ENCODE assay signal across 34 cellular contexts in genomic region chr14:55381040-55381439, GRCh38. TPM values are rescaled to one million over a fixed set of nuclear protein-coding genes. Genes with fewer than 3 reads are reported as not detected.
DNase-seq lines count a peak whose midpoint lies in the region; ATAC-seq and TF ChIP-seq lines count a peak whose summit lies in the region.
"Had no signal": no experiment of that assay in that cellular context is flagged by ENCODE, and none has a peak within 500 bp of the region (broad histone marks: within the 10 kb centered on the region; RNA-seq: fewer than 3 reads in every experiment).

No MANE protein-coding gene starts in this region.

- H3K27ac ChIP-seq in thoracic aorta: peak overlapping the region; percentile 81 to 90
- H3K27ac ChIP-seq: adrenal gland, body of pancreas, left ventricle myocardium inferior, neutrophil, RWPE1, SJSA1, vagina, WERI-Rb-1 had no signal

- H3K27me3 ChIP-seq in thoracic aorta (replicated peaks; ENCODE audit: insufficient read depth): no peaks in the 10 kb centered on the region
- H3K27me3 ChIP-seq: adrenal gland, body of pancreas, neutrophil, SJSA1, vagina had no signal

- H3K4me1 Mint-ChIP-seq in activated naive CD4-positive, alpha-beta T cell treated with anti-CD3 and anti-CD28 coated beads, Interleukin-2, amount 50 U/mL, for 24 hours: peaks cover 23% of the 10 kb centered on the region

- peaks cover 52% of the 10 kb centered on the region for H3K36me3 ChIP-seq in thoracic aorta

- H3K27me3 Mint-ChIP-seq in activated naive CD4-positive, alpha-beta T cell treated with anti-CD3 and anti-CD28 coated beads, Interleukin-2, amount 50 U/mL, for 24 hours: no peaks in the 10 kb centered on the region

- H3K4me3 Mint-ChIP-seq in activated naive CD4-positive, alpha-beta T cell treated with anti-CD3 and anti-CD28 coated beads, Interleukin-2, amount 50 U/mL, for 24 hours: no peak overlapping the region

- ATAC-seq in thoracic aorta (ENCODE audit: insufficient number of reproducible peaks, low FRiP score, low read depth): no peak
- ATAC-seq: body of pancreas, esophagus mucosa, right cardiac atrium had no signal

- peaks cover 3% of the 10 kb centered on the region for H3K9me3 Mint-ChIP-seq in activated naive CD4-positive, alpha-beta T cell treated with anti-CD3 and anti-CD28 coated beads, Interleukin-2, amount 50 U/mL, for 24 hours

- H3K27ac Mint-ChIP-seq in activated naive CD4-positive, alpha-beta T cell treated with anti-CD3 and anti-CD28 coated beads, Interleukin-2, amount 50 U/mL, for 24 hours: peak overlapping the region; percentile 73

- H3K36me3 Mint-ChIP-seq in activated naive CD4-positive, alpha-beta T cell treated with anti-CD3 and anti-CD28 coated beads, Interleukin-2, amount 50 U/mL, for 24 hours: peaks cover 27% of the 10 kb centered on the region

- no peak for TF ChIP-seq CTCF in choroid plexus epithelial cell (conservative IDR thresholded peaks at IDR 0.05; ENCODE audit: low read depth, low read length)
- TF ChIP-seq CTCF in thoracic aorta (IDR thresholded peaks at IDR 0.05): no peak

- peaks cover 20 to 39% of the 10 kb centered on the region in 2 donors for H3K4me1 ChIP-seq in thoracic aorta (ENCODE audit: control insufficient read depth in 1 of 2, low read depth in 2 of 2)
- H3K4me1 ChIP-seq: adrenal gland, body of pancreas had no signal

- H3K4me3 ChIP-seq in choroid plexus epithelial cell (ENCODE audit: low read depth, low read length): no peak overlapping the region
- H3K4me3 ChIP-seq in thoracic aorta: no peak overlapping the region
- H3K4me3 ChIP-seq: adrenal gland, body of pancreas, left ventricle myocardium inferior, SJSA1, vagina had no signal

- no peaks in the 10 kb centered on the region for H3K9me3 ChIP-seq in thoracic aorta
- H3K9me3 ChIP-seq: adrenal gland, body of pancreas, left ventricle myocardium inferior, neutrophil, SJSA1, vagina had no signal

- DNase-seq in activated naive CD4-positive, alpha-beta T cell (lab: John Stamatoyannopoulos, UW): no peak
- DNase-seq in HuH-7.5 (ENCODE audit: low spot score): peak; percentile 45
- peak; percentile 9 for DNase-seq in choroid plexus epithelial cell (ENCODE audit: low read depth)
- no peak for DNase-seq in thoracic aorta (ENCODE audit: low spot score)
- DNase-seq in SKM-1 treated with dmso at 0.1 percent for 144 hours (lab: John Stamatoyannopoulos, UW; ENCODE audit: unreplicated experiment): no peak
- DNase-seq in activated effector memory CD4-positive, alpha-beta T cell treated with anti-CD3 and anti-CD28 coated beads, Interleukin-2, amount 50 U/mL, for 16 hours: no peak
- DNase-seq: activated CD4-positive, alpha-beta T cell treated with anti-CD3 and anti-CD28 coated beads, Interleukin-2, amount 50 U/mL, for 1 hour; adrenal gland; body of pancreas; C1 segment of cervical spinal cord; COR-L47; DMS79 treated with DMSO at 0.1 percent for 48 hours; glutamatergic neuron; islet precursor cell; left ventricle myocardium inferior; MM.1S; NCI-H1105 treated with DMSO at 0.1 percent for 48 hours; NCI-H187 treated with DMSO at 0.1 percent for 48 hours; NCI-H2171 treated with DMSO at 0.1 percent for 48 hours; NCI-H510A; posterior cingulate gyrus; right cardiac atrium; stimulated activated naive CD4-positive, alpha-beta T cell treated with Interleukin-2 at 50 U/mL for 16 hours; T1000; WERI-Rb-1 had no signal

RNA-seq across cellular contexts. Expression of gene ATG14, which starts 30.6 kb away (rescaled TPM):
- 10 to 100 TPM; 19.5 to 26.0 TPM for total RNA-seq in thoracic aorta

RNA-seq across cellular contexts. Expression of gene TBPL2, which starts 59.4 kb away (rescaled TPM):
- not detected for total RNA-seq in thoracic aorta
- total RNA-seq: adrenal gland, body of pancreas, dermis microvascular lymphatic vessel endothelial cell, esophagus mucosa, fibroblast of villous mesenchyme, left ventricle myocardium inferior, myocyte, right cardiac atrium, SJSA1, vagina had no signal

Comparison
In these comparisons a context has a peak if more than half of its experiments do, and no peak if none do; other contexts are left out.
1. DNase-seq: peak in HuH-7.5 (single experiment) and choroid plexus epithelial cell (single experiment); none in activated naive CD4-positive, alpha-beta T cell (0 of 4), thoracic aorta (single experiment), SKM-1 treated with dmso at 0.1 percent for 144 hours (single experiment) and activated effector memory CD4-positive, alpha-beta T cell treated with anti-CD3 and anti-CD28 coated beads, Interleukin-2, amount 50 U/mL, for 16 hours (single experiment).